In genomic region chr10:22927661-22928403, GRCh38 we compare ENCODE assay signal across 8 cellular contexts. TPM values are rescaled to one million over a fixed set of nuclear protein-coding genes. Genes with fewer than 3 reads are reported as not detected.
A peak's percentile ranks its signal among the peaks of the same experiment; 100 is the strongest.
DNase-seq lines count a peak whose midpoint lies in the region; ATAC-seq and TF ChIP-seq lines count a peak whose summit lies in the region.

Gene ARMC3, plus strand, starts transcription at chr10:22928053. Its CDS starts 3,944 bp downstream, at chr10:22931997.

- peak within 1 kb of the TSS; percentile 26; the same call in 1 of the 2 replicates for H3K4me2 ChIP-seq in DOHH2 (ENCODE audit: low read length)

- no peaks in the 10 kb centered on the region for H3K36me3 ChIP-seq in DOHH2 (ENCODE audit: control insufficient read depth, low read length)
- no peaks in the 10 kb centered on the region for H3K36me3 ChIP-seq in mucosa of rectum (ENCODE audit: control insufficient read depth in 2 of 2, insufficient read depth in 2 of 2, low read length in 2 of 2)

- ATAC-seq in GM21825 (IDR thresholded peaks at IDR 0.05; ENCODE audit: unreplicated experiment) (peak; percentile 78), esophagus mucosa (peak; percentile 42)

- no peak within 1 kb of the TSS for H3K4me3 ChIP-seq in DOHH2 (ENCODE audit: low read length)
- peak within 1 kb of the TSS; percentile 50 to 59 for H3K4me3 ChIP-seq in mucosa of rectum (ENCODE audit: low read length in 2 of 2)

- H3K9me2 ChIP-seq in DOHH2 (replicated peaks; ENCODE audit: control insufficient read depth, low read length): no peaks in the 10 kb centered on the region

- H3K9me3 ChIP-seq in DOHH2 (ENCODE audit: control insufficient read depth, insufficient read depth, low read length): peaks cover 4% of the 10 kb centered on the region; the same call in 1 of the 2 replicates
- no peaks in the 10 kb centered on the region for H3K9me3 ChIP-seq in mucosa of rectum (ENCODE audit: control insufficient read depth in 2 of 2, low read length in 2 of 2)

- no peaks in the 10 kb centered on the region for H4K20me1 ChIP-seq in DOHH2 (ENCODE audit: control insufficient read depth, insufficient read depth, low read depth, low read length)

- H3K27me3 ChIP-seq in DOHH2 (ENCODE audit: control insufficient read depth, low read length) (peaks cover 23% of the 10 kb centered on the region), mucosa of rectum (ENCODE audit: control insufficient read depth in 2 of 2, insufficient read depth in 2 of 2, low read length in 2 of 2) (no peaks in the 10 kb centered on the region)

- DNase-seq in NCI-H2029 treated with DMSO at 0.1 percent for 48 hours (lab: John Stamatoyannopoulos, UW): peak; percentile 17
- peak; percentile 64 for DNase-seq in activated CD8-positive, alpha-beta memory T cell treated with anti-CD3 and anti-CD28 coated beads, Interleukin-2, amount 50 U/mL, for 4 hours
- DNase-seq in stimulated activated CD8-positive, alpha-beta memory T cell treated with anti-CD3 and anti-CD28 coated beads, Interleukin-4, amount 100 ng/mL, for 24 hours (ENCODE audit: low read depth): peak; percentile 61
- DNase-seq in NCI-H1436 treated with DMSO at 0.1 percent for 48 hours (lab: John Stamatoyannopoulos, UW): no peak

- H3K27ac ChIP-seq in DOHH2 (ENCODE audit: low read depth, low read length): no peak within 1 kb of the TSS
- H3K27ac ChIP-seq in mucosa of rectum (ENCODE audit: low read depth in 2 of 2, low read length in 2 of 2): no peak within 1 kb of the TSS

- H3F3A ChIP-seq in DOHH2 (ENCODE audit: control insufficient read depth, insufficient read depth): no peaks in the 10 kb centered on the region

- TF ChIP-seq CTCF in DOHH2 (IDR thresholded peaks at IDR 0.05; ENCODE audit: low read depth, low read length, poor library complexity, severe bottlenecking): no peak

- no peaks in the 10 kb centered on the region for H3K79me2 ChIP-seq in DOHH2 (ENCODE audit: control insufficient read depth, low read length)

- H3K9ac ChIP-seq in mucosa of rectum (ENCODE audit: low read depth in 1 of 2, low read length in 2 of 2): peak within 1 kb of the TSS in 1 of 2 donors; percentile 33

- peaks cover 14% of the 10 kb centered on the region for H3K4me1 ChIP-seq in DOHH2 (ENCODE audit: control insufficient read depth, low read length)
- no peaks in the 10 kb centered on the region for H3K4me1 ChIP-seq in mucosa of rectum (ENCODE audit: control insufficient read depth in 2 of 2, insufficient read depth in 2 of 2, low read length in 2 of 2)

RNA-seq across cellular contexts. Expression of gene ARMC3, which starts in this region (rescaled TPM):
- total RNA-seq in esophagus mucosa: not detected

Comparison
In these comparisons a context has a peak if more than half of its experiments do, and no peak if none do; other contexts are left out.
1. Peak in ATAC-seq in esophagus mucosa; RNA of the gene not detected or under 1 TPM.